8 cellular contexts compared by ENCODE assay signal in genomic region chr4:39526810-39527295, GRCh38. TPM values are rescaled to one million over a fixed set of nuclear protein-coding genes. Genes with fewer than 3 reads are reported as not detected.
DNase-seq lines count a peak whose midpoint lies in the region; ATAC-seq and TF ChIP-seq lines count a peak whose summit lies in the region.

No MANE protein-coding gene starts in this region.

- H3K27ac Mint-ChIP-seq in Caco-2 (ENCODE audit: unreplicated experiment): peak overlapping the region; percentile 96
- peak overlapping the region; percentile 77 to 96 for H3K27ac Mint-ChIP-seq in natural killer cell treated with Interleukin-12 subunit alpha and Interleukin-12 subunit beta and Interleukin-15 and Interleukin-18, amount 100 ng/mL, for 72 hours
- H3K27ac Mint-ChIP-seq in type B pancreatic cell: peak overlapping the region; percentile 98

- CTCF ChIA-PET in Caco-2 (lab: Charles Lee): interaction anchor here (0.5 to 1.7 kb wide), 7 partner anchors 32 to 624 kb away, joined by 3 to 10 read pairs (median 3); partner anchors contain the start of genes LIAS and RPL9

- H3K4me1 Mint-ChIP-seq in Caco-2 (ENCODE audit: low read depth, unreplicated experiment) (no peaks in the 10 kb centered on the region), type B pancreatic cell (ENCODE audit: unreplicated experiment) (peaks cover 28% of the 10 kb centered on the region)
- H3K4me1 Mint-ChIP-seq in natural killer cell treated with Interleukin-12 subunit alpha and Interleukin-12 subunit beta and Interleukin-15 and Interleukin-18, amount 100 ng/mL, for 72 hours (ENCODE audit: low read depth in 2 of 2): peaks cover 14 to 18% of the 10 kb centered on the region in 2 donors

- no peaks in the 10 kb centered on the region for H3K27me3 ChIP-seq in Caco-2 (replicated peaks; ENCODE audit: control insufficient read depth, insufficient read depth, low read length)
- H3K27me3 ChIP-seq in H7 (ENCODE audit: control insufficient read depth, insufficient read depth, low read length): no peaks in the 10 kb centered on the region
- no peaks in the 10 kb centered on the region for H3K27me3 ChIP-seq in SU-DHL-6 (ENCODE audit: low read length)
- H3K27me3 ChIP-seq in effector memory CD4-positive, alpha-beta T cell (replicated peaks; ENCODE audit: control insufficient read depth, insufficient read depth, low read length, poor library complexity, severe bottlenecking): no peaks in the 10 kb centered on the region

- H3K9me3 ChIP-seq in Caco-2 (peaks cover 10% of the 10 kb centered on the region; the same call in 1 of the 2 replicates), SU-DHL-6 (ENCODE audit: insufficient read depth, low read length) (peaks cover 14% of the 10 kb centered on the region; the same call in 1 of the 2 replicates)
- H3K9me3 ChIP-seq in effector memory CD4-positive, alpha-beta T cell (ENCODE audit: control insufficient read depth, low read length): no peaks in the 10 kb centered on the region

- BruUV-seq in Caco-2 (replicated peaks; lab: Mats Ljungman, UMichigan): TSS peak; percentile 70

- no peaks in the 10 kb centered on the region; the same call in none of the 2 replicates for H3K79me2 ChIP-seq in SU-DHL-6 (ENCODE audit: insufficient read depth, low read length)

- H3K36me3 ChIP-seq in Caco-2 (ENCODE audit: control insufficient read depth, insufficient read depth, low read length): no peaks in the 10 kb centered on the region
- H3K36me3 ChIP-seq in H7 (replicated peaks; ENCODE audit: control insufficient read depth, insufficient read depth, low read length): peaks cover 4% of the 10 kb centered on the region
- H3K36me3 ChIP-seq in SU-DHL-6 (ENCODE audit: low read length): no peaks in the 10 kb centered on the region
- no peaks in the 10 kb centered on the region for H3K36me3 ChIP-seq in effector memory CD4-positive, alpha-beta T cell (ENCODE audit: control insufficient read depth, insufficient read depth, low read length)

- peak overlapping the region; percentile 86 for H2AFZ ChIP-seq in SU-DHL-6 (ENCODE audit: low read depth, low read length, severe bottlenecking)

- peak overlapping the region; percentile 98 for H3K4me3 Mint-ChIP-seq in Caco-2 (ENCODE audit: unreplicated experiment)
- H3K4me3 Mint-ChIP-seq in natural killer cell treated with Interleukin-12 subunit alpha and Interleukin-12 subunit beta and Interleukin-15 and Interleukin-18, amount 100 ng/mL, for 72 hours: peak overlapping the region; percentile 97
- H3K4me3 Mint-ChIP-seq in type B pancreatic cell: peak overlapping the region; percentile 100

- peak overlapping the region; percentile 68 for H3K9ac ChIP-seq in SU-DHL-6 (ENCODE audit: low read length)

- peak overlapping the region; percentile 73 for H3K4me2 ChIP-seq in SU-DHL-6 (ENCODE audit: low read depth, low read length, poor library complexity, severe bottlenecking)

- ATAC-seq in natural killer cell treated with Interleukin-12 subunit alpha and Interleukin-12 subunit beta and Interleukin-15 and Interleukin-18, amount 100 ng/mL, for 72 hours: peak in 1 of 2 donors; percentile 34
- ATAC-seq in GM18868 (IDR thresholded peaks at IDR 0.05; ENCODE audit: unreplicated experiment) (no peak), HG02973 (IDR thresholded peaks at IDR 0.05; ENCODE audit: unreplicated experiment) (no peak)

- DNase-seq in Caco-2 (no peak), H7 (peak; percentile 87), type B pancreatic cell (ENCODE audit: extremely low spot score, unreplicated experiment) (no peak)
- DNase-seq in effector memory CD4-positive, alpha-beta T cell: peak in 2 of 3 donors; percentile 1 to 2
- DNase-seq in natural killer cell treated with Interleukin-12 subunit alpha and Interleukin-12 subunit beta and Interleukin-15 and Interleukin-18, amount 100 ng/mL, for 72 hours (ENCODE audit: low spot score): no peak

- H3K4me1 ChIP-seq in Caco-2: no peaks in the 10 kb centered on the region; the same call in 1 of the 2 replicates
- H3K4me1 ChIP-seq in effector memory CD4-positive, alpha-beta T cell (ENCODE audit: control insufficient read depth, insufficient read depth, low read length, poor library complexity, severe bottlenecking): peaks cover 14% of the 10 kb centered on the region

- H3F3A ChIP-seq in SU-DHL-6 (ENCODE audit: insufficient read depth): peaks cover 5% of the 10 kb centered on the region; the same call in 1 of the 2 replicates

- peak overlapping the region; percentile 76 for H3K4me3 ChIP-seq in Caco-2 (ENCODE audit: low read depth, low read length)
- H3K4me3 ChIP-seq in H7 (ENCODE audit: insufficient read depth, low read depth, low read length): peak overlapping the region; percentile 95
- peak overlapping the region; percentile 75 for H3K4me3 ChIP-seq in SU-DHL-6 (ENCODE audit: insufficient read depth, low read length, poor library complexity, severe bottlenecking)
- peak overlapping the region; percentile 92 for H3K4me3 ChIP-seq in effector memory CD4-positive, alpha-beta T cell (ENCODE audit: insufficient read depth, low read depth, low read length, poor library complexity, severe bottlenecking)

- H3K27me3 Mint-ChIP-seq in Caco-2 (ENCODE audit: insufficient read depth, unreplicated experiment): no peaks in the 10 kb centered on the region
- no peaks in the 10 kb centered on the region for H3K27me3 Mint-ChIP-seq in natural killer cell treated with Interleukin-12 subunit alpha and Interleukin-12 subunit beta and Interleukin-15 and Interleukin-18, amount 100 ng/mL, for 72 hours
- H3K27me3 Mint-ChIP-seq in type B pancreatic cell: no peaks in the 10 kb centered on the region

- intact Hi-C loops in Caco-2 (cut with micrococcal nuclease; ENCODE audit: unreplicated experiment): loop anchor here (1.0 to 5.0 kb wide), 8 partner anchors 12 to 175 kb away; no protein-coding TSS in a partner anchor

- H3K9me3 Mint-ChIP-seq in Caco-2 (ENCODE audit: unreplicated experiment) (peaks cover 14% of the 10 kb centered on the region), type B pancreatic cell (peaks cover 6% of the 10 kb centered on the region)
- H3K9me3 Mint-ChIP-seq in natural killer cell treated with Interleukin-12 subunit alpha and Interleukin-12 subunit beta and Interleukin-15 and Interleukin-18, amount 100 ng/mL, for 72 hours: no peaks in the 10 kb centered on the region

- H3K36me3 Mint-ChIP-seq in Caco-2 (ENCODE audit: insufficient read depth, unreplicated experiment) (peaks cover 58% of the 10 kb centered on the region), type B pancreatic cell (peaks cover 27% of the 10 kb centered on the region)
- peaks cover 13% of the 10 kb centered on the region for H3K36me3 Mint-ChIP-seq in natural killer cell treated with Interleukin-12 subunit alpha and Interleukin-12 subunit beta and Interleukin-15 and Interleukin-18, amount 100 ng/mL, for 72 hours

- H3K27ac ChIP-seq in SU-DHL-6 (ENCODE audit: low read depth, low read length): no peak overlapping the region
- peak overlapping the region; percentile 68 for H3K27ac ChIP-seq in effector memory CD4-positive, alpha-beta T cell (ENCODE audit: insufficient read depth, low read length, poor library complexity, severe bottlenecking)

- TF ChIP-seq CTCF in Caco-2 (IDR thresholded peaks at IDR 0.05; ENCODE audit: insufficient read depth in 1 of 2, low read depth in 1 of 2, low read length in 1 of 2, severe bottlenecking in 1 of 2, unreplicated experiment in 1 of 2) (no peak), SU-DHL-6 (IDR thresholded peaks at IDR 0.05; ENCODE audit: insufficient read depth, low read length, poor library complexity, severe bottlenecking) (no peak), type B pancreatic cell (conservative IDR thresholded peaks at IDR 0.05) (no peak)

- H4K20me1 ChIP-seq in SU-DHL-6 (ENCODE audit: low read depth, low read length): no peaks in the 10 kb centered on the region

- no peaks in the 10 kb centered on the region for H3K9me2 ChIP-seq in SU-DHL-6 (replicated peaks; ENCODE audit: insufficient read depth, low read length)

- POLR2A ChIA-PET in Caco-2 (lab: Charles Lee): interaction anchor here (0.5 to 1.4 kb wide), 19 partner anchors 12 to 529 kb away, joined by 3 to 48 read pairs (median 5); partner anchors contain the start of genes LIAS, N4BP2, RFC1 and RPL9

RNA-seq across cellular contexts. Expression of gene UGDH, which starts 0.4 kb away (rescaled TPM):
- 139 and 140 TPM in 2 replicates for total RNA-seq in Caco-2 (2022)
- total RNA-seq in H7 (2014; rRNA removed; shearing (Covaris generic)): 38.4 and 38.7 TPM in 2 replicates
- total RNA-seq in natural killer cell treated with Interleukin-12 subunit alpha and Interleukin-12 subunit beta and Interleukin-15 and Interleukin-18, amount 100 ng/mL, for 72 hours: 10 to 100 TPM; 21.8 to 39.5 TPM
- 124 and 128 TPM in 2 replicates for total RNA-seq in type B pancreatic cell (ENCODE audit: low replicate concordance)

Comparison
In these comparisons a context has a peak if more than half of its experiments do, and no peak if none do; other contexts are left out.
1. DNase-seq: peak in H7 (single experiment) and effector memory CD4-positive, alpha-beta T cell (2 of 3); none in Caco-2 (0 of 2), natural killer cell treated with Interleukin-12 subunit alpha and Interleukin-12 subunit beta and Interleukin-15 and Interleukin-18, amount 100 ng/mL, for 72 hours (single experiment) and type B pancreatic cell (single experiment).
2. Peak in every context shown above with its lines, with median percentiles within 50 percentile points of each other: H3K4me3 ChIP-seq, H3K27ac Mint-ChIP-seq and H3K4me3 Mint-ChIP-seq.